ENCODE assay signal across 10 cellular contexts in genomic region chr12:64679487-64679983, GRCh38.
DNase-seq lines count a peak whose midpoint lies in the region; ATAC-seq, FAIRE-seq and TF ChIP-seq lines count a peak whose summit lies in the region.
"Had no signal": no experiment of that assay in that cellular context is flagged by ENCODE, and none has a peak within 500 bp of the region (broad histone marks: within the 10 kb centered on the region; RNA-seq: fewer than 3 reads in every experiment).

No MANE protein-coding gene starts in this region.

- peak overlapping the region; percentile 77 for H3K4me2 ChIP-seq in GM23248 (ENCODE audit: unreplicated experiment)

- H3K4me3 ChIP-seq in ACC112 (ENCODE audit: low read depth, low read length) (peak overlapping the region; percentile 60), GM23248 (peak overlapping the region; percentile 65), esophagus squamous epithelium (peak overlapping the region in 3 of 4 donors; percentile 15 to 42 (median 25)), pancreas (no peak overlapping the region)

- peaks cover 7% of the 10 kb centered on the region; the same call in 1 of the 2 replicates for H3F3A ChIP-seq in GM23248 (ENCODE audit: insufficient read depth)

- H3K79me2 ChIP-seq in ACC112 (ENCODE audit: control insufficient read depth, insufficient read depth, low read length, unreplicated experiment) (peaks cover 28% of the 10 kb centered on the region), GM23248 (ENCODE audit: insufficient read depth) (no peaks in the 10 kb centered on the region)

- H3K9ac ChIP-seq in GM23248: peak overlapping the region; percentile 73

- 5 to 13% methylated on average over 8 of the region's 8 CpGs for WGBS in GM23248 (ENCODE audit: low coverage in 1 of 2, low lambda C conversion rate in 2 of 2, missing lambda C conversion rate in 2 of 2), 2 experiments
- 16 to 19% methylated on average over 7 of the region's 8 CpGs for WGBS in esophagus squamous epithelium, 2 donors
- WGBS in pancreas, 2 donors: 56 to 63% methylated on average over 8 of the region's 8 CpGs

- TF ChIP-seq CTCF in esophagus squamous epithelium (IDR thresholded peaks at IDR 0.05) (no peak), pancreas (IDR thresholded peaks at IDR 0.05) (no peak)

- H3K4me1 ChIP-seq in ACC112 (ENCODE audit: control insufficient read depth, insufficient read depth, low read length, unreplicated experiment) (peaks cover 20% of the 10 kb centered on the region), GM23248 (ENCODE audit: insufficient read depth) (peaks cover 19% of the 10 kb centered on the region), esophagus squamous epithelium (peaks cover 5 to 90% (median 51%) of the 10 kb centered on the region in 3 donors), pancreas (peaks cover 9 to 33% (median 21%) of the 10 kb centered on the region in 3 donors)

- intact Hi-C loops in esophagus squamous epithelium (cut with DNase I): no loop called here
- intact Hi-C loops in pancreas (cut with DNase I): loop anchor here in 1 of 3 donors (10.0 kb wide), 1 partner anchor 75 kb away; no protein-coding TSS in a partner anchor

- no peaks in the 10 kb centered on the region for H4K20me1 ChIP-seq in GM23248 (ENCODE audit: insufficient read depth)

- ATAC-seq in pancreas: peak in 3 of 4 donors; percentile 7 to 48 (median 24)

- in situ Hi-C loops in GM23248 (cut with MboI): no loop called here

- no peak for FAIRE-seq in pancreas (lab: Jason Lieb, UNC)
- FAIRE-seq: colon, G401.6 had no signal

- no peaks in the 10 kb centered on the region for H3K9me2 ChIP-seq in GM23248 (ENCODE audit: insufficient read depth)

- H3K27me3 ChIP-seq in ACC112 (ENCODE audit: insufficient read depth, low read length): no peaks in the 10 kb centered on the region
- H3K27me3 ChIP-seq in GM23248 (replicated peaks; ENCODE audit: insufficient read depth): no peaks in the 10 kb centered on the region
- H3K27me3 ChIP-seq in esophagus squamous epithelium: no peaks in the 10 kb centered on the region
- H3K27me3 ChIP-seq in pancreas: no peaks in the 10 kb centered on the region

- H2AFZ ChIP-seq in ACC112 (ENCODE audit: low read length, unreplicated experiment) (peak overlapping the region; percentile 63), GM23248 (peak overlapping the region; percentile 72)

- DNase-seq in GM23248: peak; percentile 88
- peak; percentile 84 for DNase-seq in NCI-H345 (lab: John Stamatoyannopoulos, UW)
- DNase-seq in activated T-cell treated with anti-CD3 and anti-CD28 coated beads, Interleukin-2, amount 50 U/mL, for 1 hour: peak; percentile 70
- peak; percentile 26 for DNase-seq in esophagus squamous epithelium (lab: John Stamatoyannopoulos, UW)
- peak in 2 of 6 donors; percentile 28 to 45 for DNase-seq in pancreas
- DNase-seq in MV-4-11 (lab: John Stamatoyannopoulos, UW): no peak
- no peak for DNase-seq in GF-D8 (lab: John Stamatoyannopoulos, UW)

- H3K9me3 ChIP-seq in GM23248 (ENCODE audit: low read depth) (no peaks in the 10 kb centered on the region), esophagus squamous epithelium (no peaks in the 10 kb centered on the region), pancreas (no peaks in the 10 kb centered on the region)

- no peak for TF ChIP-seq POLR2A in esophagus squamous epithelium (IDR thresholded peaks at IDR 0.05)

- H3K36me3 ChIP-seq in ACC112 (ENCODE audit: insufficient read depth, low read length): no peaks in the 10 kb centered on the region
- no peaks in the 10 kb centered on the region for H3K36me3 ChIP-seq in GM23248 (ENCODE audit: low read depth)
- H3K36me3 ChIP-seq in esophagus squamous epithelium: no peaks in the 10 kb centered on the region
- no peaks in the 10 kb centered on the region for H3K36me3 ChIP-seq in pancreas

- H3K27ac ChIP-seq in ACC112 (ENCODE audit: low read depth, low read length) (peak overlapping the region; percentile 88), GM23248 (peak overlapping the region; percentile 82), esophagus squamous epithelium (peak overlapping the region; percentile 59 to 89 (median 88)), pancreas (peak overlapping the region in 2 of 4 donors; percentile 8 to 38)

Comparison
In these comparisons a context has a peak if more than half of its experiments do, and no peak if none do; other contexts are left out.
1. H3K4me3 ChIP-seq: peak in ACC112 (single experiment), GM23248 (single experiment) and esophagus squamous epithelium (3 of 4); none in pancreas (0 of 4).
2. DNase-seq: peak in GM23248 (single experiment), NCI-H345 (single experiment), activated T-cell treated with anti-CD3 and anti-CD28 coated beads, Interleukin-2, amount 50 U/mL, for 1 hour (single experiment) and esophagus squamous epithelium (single experiment); none in MV-4-11 (single experiment) and GF-D8 (single experiment).